Comparison of ENCODE assay signal across 17 cellular contexts in genomic region chr14:88364710-88365413, GRCh38. TPM values are rescaled to one million over a fixed set of nuclear protein-coding genes. Genes with fewer than 3 reads are reported as not detected.
"Had no signal": no experiment of that assay in that cellular context is flagged by ENCODE, and none has a peak within 500 bp of the region (broad histone marks: within the 10 kb centered on the region; RNA-seq: fewer than 3 reads in every experiment).

No MANE protein-coding gene starts in this region.

- H3K27me3 ChIP-seq: dorsolateral prefrontal cortex, tibial nerve, uterus had no signal

- H2AFZ ChIP-seq: parathyroid adenoma had no signal

- H3K27ac Mint-ChIP-seq: activated CD8-positive, alpha-beta T cell treated with anti-CD3 and anti-CD28 coated beads for 36 hours; activated naive CD8-positive, alpha-beta T cell; stimulated activated naive B cell treated with anti-CD40 and anti-IgM and Interleukin-4, amounts not matched to agents 10 μg/mL and 1 μg/mL and 100 μg/mL, for 72 hours; T-helper 17 cell had no signal

- H3K27ac ChIP-seq: dorsolateral prefrontal cortex, esophagus muscularis mucosa, neutrophil, parathyroid adenoma, tibial nerve, uterus had no signal

- H3K9ac ChIP-seq: parathyroid adenoma had no signal

- DNase-seq: activated CD4-positive, alpha-beta T cell treated with anti-CD3 and anti-CD28 coated beads for 4 hours; activated CD8-positive, alpha-beta T cell treated with anti-CD3 and anti-CD28 coated beads for 36 hours; activated gamma-delta T cell treated with Interleukin-2 at 50 U/mL for 16 hours; activated T-cell treated with anti-CD3 and anti-CD28 coated beads, Interleukin-2, amount 50 U/mL, for 48 hours; amniotic stem cell; dorsolateral prefrontal cortex; stimulated activated CD4-positive, alpha-beta T cell treated with anti-CD3 and anti-CD28 coated beads, Interleukin-4, amount 100 ng/mL, for 1 hour; stimulated activated naive B cell treated with anti-CD40 and anti-IgM and Interleukin-4, amounts not matched to agents 10 μg/mL and 1 μg/mL and 100 μg/mL, for 72 hours; T-helper 17 cell; uterus had no signal

- H3K36me3 ChIP-seq: esophagus muscularis mucosa, neutrophil, tibial nerve, uterus had no signal

- H3K9me3 ChIP-seq: esophagus muscularis mucosa, neutrophil, tibial nerve, uterus had no signal

- H3K4me1 Mint-ChIP-seq: stimulated activated naive B cell treated with anti-CD40 and anti-IgM and Interleukin-4, amounts not matched to agents 10 μg/mL and 1 μg/mL and 100 μg/mL, for 72 hours; T-helper 17 cell had no signal

- ATAC-seq: activated CD8-positive, alpha-beta T cell treated with anti-CD3 and anti-CD28 coated beads for 36 hours; stimulated activated naive B cell treated with anti-CD40 and anti-IgM and Interleukin-4, amounts not matched to agents 10 μg/mL and 1 μg/mL and 100 μg/mL, for 72 hours; T-helper 17 cell had no signal

- H3K36me3 Mint-ChIP-seq: activated naive CD8-positive, alpha-beta T cell had no signal

- H3K4me1 ChIP-seq: esophagus muscularis mucosa, parathyroid adenoma, tibial nerve, uterus had no signal

- H3K79me2 ChIP-seq: parathyroid adenoma had no signal

- H3K4me3 Mint-ChIP-seq: activated CD8-positive, alpha-beta T cell treated with anti-CD3 and anti-CD28 coated beads for 36 hours; activated naive CD8-positive, alpha-beta T cell; stimulated activated naive B cell treated with anti-CD40 and anti-IgM and Interleukin-4, amounts not matched to agents 10 μg/mL and 1 μg/mL and 100 μg/mL, for 72 hours; T-helper 17 cell had no signal

- H3K4me3 ChIP-seq: dorsolateral prefrontal cortex, esophagus muscularis mucosa, tibial nerve, uterus had no signal

RNA-seq across cellular contexts. Expression of gene KCNK10, which starts 41.8 kb away (rescaled TPM):
- total RNA-seq: activated CD8-positive, alpha-beta T cell treated with anti-CD3 and anti-CD28 coated beads for 36 hours; cardiac septum; lung microvascular endothelial cell; T-helper 17 cell; tibial nerve had no signal
